10 cellular contexts compared by ENCODE assay signal in the genomic region with DNA sequence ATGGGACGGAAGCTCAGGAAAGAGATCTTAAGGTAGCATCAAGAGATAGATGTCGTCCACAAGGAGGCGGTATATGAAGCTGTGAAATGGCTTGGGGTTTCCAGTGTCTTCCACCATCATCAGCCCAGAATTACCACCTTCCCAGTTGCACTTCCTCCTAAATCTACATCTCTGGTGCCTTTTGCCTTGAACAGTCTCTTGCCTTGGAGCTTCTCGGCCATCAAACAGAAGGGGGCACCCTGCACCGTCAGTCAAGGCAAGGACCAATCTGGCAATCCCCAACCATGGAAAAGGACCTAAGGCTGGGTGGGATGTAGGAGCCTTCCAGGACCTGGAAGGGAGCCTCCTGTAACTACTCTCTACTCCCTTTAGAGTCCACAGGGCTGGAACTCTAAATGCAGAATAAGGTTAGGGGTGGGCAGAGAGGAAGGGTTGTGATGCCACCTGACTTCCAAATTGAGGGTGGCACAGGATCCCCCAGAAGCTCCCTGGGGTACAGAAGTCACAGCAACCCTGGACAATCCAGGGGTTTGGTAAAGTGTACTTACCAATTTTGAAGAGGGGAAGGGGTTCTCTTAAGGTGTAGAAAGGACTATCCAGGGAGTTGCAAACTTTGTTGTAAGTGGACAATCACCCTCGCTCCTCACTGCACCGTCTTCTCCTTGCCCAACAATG. TPM values are rescaled to one million over a fixed set of nuclear protein-coding genes. Genes with fewer than 3 reads are reported as not detected.
DNase-seq lines count a peak whose midpoint lies in the region; ATAC-seq and TF ChIP-seq lines count a peak whose summit lies in the region.
"Had no signal": no experiment of that assay in that cellular context is flagged by ENCODE, and none has a peak within 500 bp of the region (broad histone marks: within the 10 kb centered on the region; RNA-seq: fewer than 3 reads in every experiment).

No MANE protein-coding gene starts in this region.

- in situ Hi-C loops in Caki2 (cut with HindIII; ENCODE audit: low pct_unique_long_range_greater_than_20kb, low sequenced_read_pairs) = no loop called here

- peaks cover 5% of the 10 kb centered on the region for H3K4me1 Mint-ChIP-seq in mesothelial cell of epicardium

- DNase-seq in Caki2 (ENCODE audit: low read depth) = peak; percentile 64
- DNase-seq in HK-2 (ENCODE audit: unreplicated experiment) = peak; percentile 5
- DNase-seq in astrocyte of the hippocampus (ENCODE audit: low read depth, low spot score) = peak; percentile 46
- DNase-seq in mesothelial cell of epicardium (ENCODE audit: low spot score in 2 of 2, unreplicated experiment in 2 of 2) = no peak
- no peak for DNase-seq in 8988T
- no peak for DNase-seq in NCI-H187 (lab: John Stamatoyannopoulos, UW)
- no peak for DNase-seq in DMS79 (lab: John Stamatoyannopoulos, UW)

- H3K9me3 Mint-ChIP-seq in mesothelial cell of epicardium = no peaks in the 10 kb centered on the region
- H3K9me3 Mint-ChIP-seq: T-helper 2 cell treated with Interferon-gamma antibody and Interleukin-4, amounts not matched to agents 5 μg/mL and 100 μg/mL, for 36 hours had no signal

- TF ChIP-seq CTCF in mesothelial cell of epicardium (IDR thresholded peaks at IDR 0.05; ENCODE audit: unreplicated experiment) = no peak

- no peak for ATAC-seq in HG02610 (IDR thresholded peaks at IDR 0.05; ENCODE audit: unreplicated experiment)

- H3K4me3 Mint-ChIP-seq in mesothelial cell of epicardium = peak overlapping the region; percentile 56
- H3K4me3 Mint-ChIP-seq: T-helper 2 cell treated with Interferon-gamma antibody and Interleukin-4, amounts not matched to agents 5 μg/mL and 100 μg/mL, for 36 hours had no signal

- no peak overlapping the region for H3K27ac Mint-ChIP-seq in mesothelial cell of epicardium
- H3K27ac Mint-ChIP-seq: T-helper 2 cell treated with Interferon-gamma antibody and Interleukin-4, amounts not matched to agents 5 μg/mL and 100 μg/mL, for 36 hours had no signal

- H3K27me3 Mint-ChIP-seq in mesothelial cell of epicardium (ENCODE audit: low read depth) = peaks cover 78% of the 10 kb centered on the region

- no peaks in the 10 kb centered on the region for H3K36me3 Mint-ChIP-seq in mesothelial cell of epicardium

RNA-seq across cellular contexts. Expression of gene RYR3, which starts 1.0 kb away (rescaled TPM):
- total RNA-seq in Caki2 (2014; rRNA removed; shearing (Covaris generic); ENCODE audit: low replicate concordance) = 0.12 and 0.84 TPM in 2 replicates
- 2.9 to 3.8 TPM (median 2.9 TPM) in 3 replicates for total RNA-seq in mesothelial cell of epicardium
- total RNA-seq: glomerular endothelial cell had no signal

Comparison
In these comparisons a context has a peak if more than half of its experiments do, and no peak if none do; other contexts are left out.
1. DNase-seq: peak in Caki2 (single experiment), HK-2 (single experiment) and astrocyte of the hippocampus (single experiment); none in mesothelial cell of epicardium (0 of 2), 8988T (single experiment), NCI-H187 (0 of 2) and DMS79 (single experiment).